ENCODE assay signal across 15 cellular contexts in the genomic region with DNA sequence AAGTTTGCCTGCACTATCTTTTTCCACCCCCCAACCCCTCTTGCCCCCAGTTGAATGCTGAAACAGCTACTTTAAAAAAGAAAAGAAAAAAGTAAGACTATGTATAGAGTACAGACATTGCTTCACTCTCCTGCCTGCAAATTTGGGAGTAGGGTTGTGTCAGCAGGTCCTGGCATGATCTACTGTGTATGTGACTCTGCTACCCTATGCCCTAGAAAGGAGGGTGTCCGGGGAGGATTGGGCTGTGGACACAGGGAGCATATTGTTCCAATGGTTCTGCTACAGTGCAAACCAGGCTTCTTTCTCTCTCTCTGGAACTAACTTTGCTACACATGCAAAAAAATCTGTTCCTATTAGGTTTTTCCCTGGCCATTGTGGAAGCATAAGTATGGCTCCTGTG. TPM values are rescaled to one million over a fixed set of nuclear protein-coding genes. Genes with fewer than 3 reads are reported as not detected.
A peak's percentile ranks its signal among the peaks of the same experiment; 100 is the strongest.
DNase-seq lines count a peak whose midpoint lies in the region; ATAC-seq and TF ChIP-seq lines count a peak whose summit lies in the region.
"Had no signal": no experiment of that assay in that cellular context is flagged by ENCODE, and none has a peak within 500 bp of the region (broad histone marks: within the 10 kb centered on the region; RNA-seq: fewer than 3 reads in every experiment).

No MANE protein-coding gene starts in this region.

- peak; percentile 90 for ATAC-seq in Right ventricle myocardium superior (ENCODE audit: poor library complexity)
- ATAC-seq in heart right ventricle = peak in 5 of 8 donors; percentile 37 to 94 (median 46)
- ATAC-seq in sciatic nerve = peak; percentile 90
- ATAC-seq in HG02973 (IDR thresholded peaks at IDR 0.05; ENCODE audit: unreplicated experiment) = no peak
- ATAC-seq: HepG2 had no signal

- H3K27ac ChIP-seq in right atrium auricular region (no peak overlapping the region), heart right ventricle (peak overlapping the region in 1 of 10 donors; percentile 1), ascending aorta (peak overlapping the region in 1 of 2 donors; percentile 26), caudate nucleus (ENCODE audit: low read depth, low read length) (no peak overlapping the region)

- peak; percentile 28 for DNase-seq in Right ventricle myocardium superior
- DNase-seq in right atrium auricular region (ENCODE audit: low spot score) = no peak
- no peak for DNase-seq in heart right ventricle
- DNase-seq in sciatic nerve (ENCODE audit: low spot score) = no peak
- no peak for DNase-seq in ascending aorta (ENCODE audit: low spot score in 2 of 2)
- DNase-seq in H7 = no peak
- no peak for DNase-seq in caudate nucleus (lab: John Stamatoyannopoulos, UW)
- DNase-seq: Calu3; CD4-positive, alpha-beta memory T cell; DMS53; MM.1S; NCI-H1092 treated with DMSO at 0.1 percent for 48 hours; NCI-H524 had no signal

- WGBS in heart right ventricle, 2 donors = 60 to 79% methylated on average over 1 of the region's 1 CpG

- no peaks in the 10 kb centered on the region for H3K27me3 ChIP-seq in right atrium auricular region
- peaks cover 0 to 7% (median 0%) of the 10 kb centered on the region in 7 donors for H3K27me3 ChIP-seq in heart right ventricle
- H3K27me3 ChIP-seq in ascending aorta = no peaks in the 10 kb centered on the region
- H3K27me3 ChIP-seq in H7 (ENCODE audit: control insufficient read depth, insufficient read depth, low read length) = no peaks in the 10 kb centered on the region; the same call in 1 of the 2 replicates

- H3K36me3 ChIP-seq in right atrium auricular region (no peaks in the 10 kb centered on the region), heart right ventricle (no peaks in the 10 kb centered on the region), ascending aorta (no peaks in the 10 kb centered on the region), H7 (replicated peaks; ENCODE audit: control insufficient read depth, insufficient read depth, low read length) (no peaks in the 10 kb centered on the region)

- H3K4me3 ChIP-seq in right atrium auricular region (no peak overlapping the region), heart right ventricle (no peak overlapping the region), ascending aorta (no peak overlapping the region), H7 (ENCODE audit: insufficient read depth, low read depth, low read length) (no peak overlapping the region)

- intact Hi-C loops in Right ventricle myocardium superior (cut with DNase I) (no loop called here), heart right ventricle (cut with DNase I) (loop anchor here in 3 of 10 donors (10.0 kb wide), 5 partner anchors 115 to 595 kb away; no protein-coding TSS in a partner anchor), sciatic nerve (cut with DNase I) (loop anchor here (10.0 kb wide), 1 partner anchor 1225 kb away; no protein-coding TSS in a partner anchor), ascending aorta (cut with DNase I) (no loop called here)

- H3K9me3 ChIP-seq in right atrium auricular region = no peaks in the 10 kb centered on the region
- no peaks in the 10 kb centered on the region for H3K9me3 ChIP-seq in heart right ventricle
- H3K9me3 ChIP-seq in ascending aorta = no peaks in the 10 kb centered on the region

- TF ChIP-seq CTCF in right atrium auricular region (IDR thresholded peaks at IDR 0.05) (no peak), heart right ventricle (IDR thresholded peaks at IDR 0.05) (no peak), ascending aorta (IDR thresholded peaks at IDR 0.05) (no peak)

- H3K4me1 ChIP-seq in right atrium auricular region = peaks cover 0 to 4% of the 10 kb centered on the region in 2 donors
- H3K4me1 ChIP-seq in heart right ventricle = peaks cover 0 to 17% (median 0%) of the 10 kb centered on the region in 9 donors
- H3K4me1 ChIP-seq in ascending aorta = peaks cover 0 to 20% of the 10 kb centered on the region in 2 donors

RNA-seq across cellular contexts. Expression of a gene that starts 9.9 kb away (rescaled TPM):
- total RNA-seq in Right ventricle myocardium superior (81.0 TPM), right atrium auricular region (10 to 100 TPM; 76.1 to 91.7 TPM), heart right ventricle (10 to 100 TPM; 68.7 to 99.5 (median 88.2) TPM), sciatic nerve (440 TPM), ascending aorta (74.6 TPM)
- polyA plus RNA-seq in heart right ventricle = 10 to 100 TPM; 17.2 to 26.0 TPM
- total RNA-seq in H7 (2014; rRNA removed; shearing (Covaris generic)) = 4.9 and 6.3 TPM in 2 replicates
- total RNA-seq: HepG2 had no signal
